Comparison of ENCODE assay signal across 16 cellular contexts in genomic region chr1:90881034-90881433, GRCh38.
"Had no signal": no experiment of that assay in that cellular context is flagged by ENCODE, and none has a peak within 500 bp of the region (broad histone marks: within the 10 kb centered on the region; RNA-seq: fewer than 3 reads in every experiment).

No MANE protein-coding gene starts in this region.

- DNase-seq: dorsolateral prefrontal cortex; effector CD8-positive, alpha-beta T cell; heart left ventricle; hippocampal formation; mesendoderm; naive B cell; occipital lobe; pancreas; right cardiac atrium; stimulated activated CD4-positive, alpha-beta T cell treated with anti-CD3 and anti-CD28 coated beads, Interleukin-2, amount 100 ng/mL, for 48 hours; stimulated activated naive CD4-positive, alpha-beta T cell treated with Interleukin-2 at 50 U/mL for 16 hours; trophoblast cell had no signal

- H3K36me3 ChIP-seq: heart left ventricle, pancreas had no signal

- FAIRE-seq: endometrium, frontal cortex, pancreas had no signal

- H3K9me3 ChIP-seq: pancreas had no signal

- H3K27ac ChIP-seq: dorsolateral prefrontal cortex, heart left ventricle, pancreas had no signal

- H3K27me3 ChIP-seq: heart left ventricle, pancreas had no signal

- H3K4me3 ChIP-seq: dorsolateral prefrontal cortex, heart left ventricle, pancreas, smooth muscle cell had no signal

- H3K4me1 ChIP-seq: heart left ventricle, pancreas had no signal

- H3K4me2 ChIP-seq: smooth muscle cell had no signal

- ATAC-seq: esophagus mucosa, heart left ventricle, pancreas, right cardiac atrium had no signal
